In the genomic region with DNA sequence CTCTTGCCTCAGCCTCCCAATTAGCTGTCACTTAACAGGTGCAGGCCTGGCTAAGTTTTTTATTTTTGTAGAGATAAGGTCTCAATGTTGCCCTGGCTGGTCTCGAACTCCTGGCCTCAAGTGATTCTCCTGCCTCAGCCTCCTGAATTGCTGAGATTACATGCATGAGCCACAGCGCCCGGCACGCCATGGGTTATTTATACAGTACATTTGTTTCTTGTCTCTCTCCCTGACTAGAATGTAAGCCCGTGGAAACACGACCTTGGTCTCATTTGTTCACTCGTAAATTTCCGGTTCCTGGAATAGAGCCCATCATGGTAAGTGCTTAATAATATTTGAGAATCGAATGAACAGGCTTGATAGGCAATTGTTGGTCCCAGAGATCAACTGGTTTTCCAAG, we compare ENCODE assay signal across 20 cellular contexts. TPM values are rescaled to one million over a fixed set of nuclear protein-coding genes. Genes with fewer than 3 reads are reported as not detected.
DNase-seq lines count a peak whose midpoint lies in the region; ATAC-seq and TF ChIP-seq lines count a peak whose summit lies in the region.
"Had no signal": no experiment of that assay in that cellular context is flagged by ENCODE, and none has a peak within 500 bp of the region (broad histone marks: within the 10 kb centered on the region; RNA-seq: fewer than 3 reads in every experiment).

No MANE protein-coding gene starts in this region.

- peak overlapping the region; percentile 84; the same call in 1 of the 2 replicates for H3K4me2 ChIP-seq in MM.1S (ENCODE audit: low read depth, low read length)
- H3K4me2 ChIP-seq: neural progenitor cell had no signal

- 80% methylated on average over 9 of the region's 9 CpGs for WGBS in suprapubic skin

- H3K36me3 Mint-ChIP-seq in activated T-cell treated with anti-CD3 and anti-CD28 coated beads, Interleukin-2, amount 50 U/mL, for 72 hours (ENCODE audit: insufficient read depth in 2 of 2) = peaks cover 4 to 14% of the 10 kb centered on the region in 2 donors
- peaks cover 5% of the 10 kb centered on the region for H3K36me3 Mint-ChIP-seq in activated naive CD8-positive, alpha-beta T cell
- peaks cover 64% of the 10 kb centered on the region for H3K36me3 Mint-ChIP-seq in stimulated activated effector memory CD8-positive, alpha-beta T cell treated with anti-CD3 and anti-CD28 coated beads, Interleukin-12 subunit alpha, Interleukin-12 subunit beta, amount 100 ng/mL, for 72 hours

- H3K4me3 ChIP-seq in MM.1S (ENCODE audit: low read length) (no peak overlapping the region), suprapubic skin (no peak overlapping the region)
- H3K4me3 ChIP-seq: MG63, neural progenitor cell, vagina had no signal

- 0 out of 2 replicates have a peak, but pooled peaks cover 5% of the 10 kb centered on the region for H3K4me1 ChIP-seq in MM.1S (ENCODE audit: low read length)
- H3K4me1 ChIP-seq in suprapubic skin = peaks cover 10% of the 10 kb centered on the region
- H3K4me1 ChIP-seq: Caco-2 had no signal

- H3K27me3 ChIP-seq in MM.1S (replicated peaks; ENCODE audit: insufficient read depth, low read length) = no peaks in the 10 kb centered on the region
- H3K27me3 ChIP-seq in suprapubic skin = no peaks in the 10 kb centered on the region
- H3K27me3 ChIP-seq: dorsolateral prefrontal cortex, MG63, vagina had no signal

- no peak overlapping the region for H3K9ac ChIP-seq in MM.1S (ENCODE audit: low read length)
- H3K9ac ChIP-seq: neural progenitor cell had no signal

- H2AFZ ChIP-seq in MM.1S (ENCODE audit: low read length) = no peak overlapping the region
- H2AFZ ChIP-seq: neural progenitor cell had no signal

- TF ChIP-seq EP300 in suprapubic skin (IDR thresholded peaks at IDR 0.05) = no peak

- H3K9me3 Mint-ChIP-seq in activated T-cell treated with anti-CD3 and anti-CD28 coated beads, Interleukin-2, amount 50 U/mL, for 72 hours = no peaks in the 10 kb centered on the region
- no peaks in the 10 kb centered on the region for H3K9me3 Mint-ChIP-seq in activated naive CD8-positive, alpha-beta T cell (ENCODE audit: low read depth)
- H3K9me3 Mint-ChIP-seq in stimulated activated effector memory CD8-positive, alpha-beta T cell treated with anti-CD3 and anti-CD28 coated beads, Interleukin-12 subunit alpha, Interleukin-12 subunit beta, amount 100 ng/mL, for 72 hours = no peaks in the 10 kb centered on the region
- H3K9me3 Mint-ChIP-seq: H9, neural progenitor cell had no signal

- no peaks in the 10 kb centered on the region for H4K20me1 ChIP-seq in MM.1S (ENCODE audit: insufficient read depth, low read length)

- H3K9me3 ChIP-seq in MM.1S (replicated peaks; ENCODE audit: insufficient read depth, low read length) = no peaks in the 10 kb centered on the region
- H3K9me3 ChIP-seq in suprapubic skin = no peaks in the 10 kb centered on the region
- H3K9me3 ChIP-seq: Caco-2, MG63, vagina had no signal

- H3K9me2 ChIP-seq in MM.1S (replicated peaks; ENCODE audit: insufficient read depth, low read length) = no peaks in the 10 kb centered on the region

- H3K79me2 ChIP-seq in MM.1S (ENCODE audit: low read length) = peaks cover 48% of the 10 kb centered on the region

- TF ChIP-seq CTCF in MM.1S (IDR thresholded peaks at IDR 0.05; ENCODE audit: low read length) (no peak), suprapubic skin (IDR thresholded peaks at IDR 0.05) (no peak)

- no peaks in the 10 kb centered on the region for H3K27me3 Mint-ChIP-seq in activated T-cell treated with anti-CD3 and anti-CD28 coated beads, Interleukin-2, amount 50 U/mL, for 72 hours (ENCODE audit: low read depth)
- H3K27me3 Mint-ChIP-seq in activated naive CD8-positive, alpha-beta T cell = no peaks in the 10 kb centered on the region

- H3K27ac ChIP-seq in MM.1S (ENCODE audit: low read length) (no peak overlapping the region), suprapubic skin (no peak overlapping the region)
- H3K27ac ChIP-seq: dorsolateral prefrontal cortex, neural progenitor cell, vagina had no signal

- H3K27ac Mint-ChIP-seq in activated T-cell treated with anti-CD3 and anti-CD28 coated beads, Interleukin-2, amount 50 U/mL, for 72 hours = no peak overlapping the region
- H3K27ac Mint-ChIP-seq in activated naive CD8-positive, alpha-beta T cell = peak overlapping the region; percentile 72
- no peak overlapping the region for H3K27ac Mint-ChIP-seq in stimulated activated effector memory CD8-positive, alpha-beta T cell treated with anti-CD3 and anti-CD28 coated beads, Interleukin-12 subunit alpha, Interleukin-12 subunit beta, amount 100 ng/mL, for 72 hours
- H3K27ac Mint-ChIP-seq: neural progenitor cell had no signal

- H3K36me3 ChIP-seq in MM.1S (replicated peaks; ENCODE audit: insufficient read depth, low read length) (peaks cover 11% of the 10 kb centered on the region; the same call in 1 of the 2 replicates), suprapubic skin (peaks cover 21% of the 10 kb centered on the region)
- H3K36me3 ChIP-seq: neural progenitor cell, vagina had no signal

- peaks cover 39% of the 10 kb centered on the region for H3K4me1 Mint-ChIP-seq in activated T-cell treated with anti-CD3 and anti-CD28 coated beads, Interleukin-2, amount 50 U/mL, for 72 hours (ENCODE audit: low read depth)
- H3K4me1 Mint-ChIP-seq in activated naive CD8-positive, alpha-beta T cell (ENCODE audit: low read depth) = peaks cover 18% of the 10 kb centered on the region
- H3K4me1 Mint-ChIP-seq in stimulated activated effector memory CD8-positive, alpha-beta T cell treated with anti-CD3 and anti-CD28 coated beads, Interleukin-12 subunit alpha, Interleukin-12 subunit beta, amount 100 ng/mL, for 72 hours = peaks cover 25% of the 10 kb centered on the region

- peaks cover 16% of the 10 kb centered on the region for H3F3A ChIP-seq in MM.1S (ENCODE audit: insufficient read depth, low read length)

- H3K4me3 Mint-ChIP-seq in activated T-cell treated with anti-CD3 and anti-CD28 coated beads, Interleukin-2, amount 50 U/mL, for 72 hours = peak overlapping the region; percentile 34 to 98
- peak overlapping the region; percentile 98 for H3K4me3 Mint-ChIP-seq in activated naive CD8-positive, alpha-beta T cell
- peak overlapping the region; percentile 95 for H3K4me3 Mint-ChIP-seq in stimulated activated effector memory CD8-positive, alpha-beta T cell treated with anti-CD3 and anti-CD28 coated beads, Interleukin-12 subunit alpha, Interleukin-12 subunit beta, amount 100 ng/mL, for 72 hours

- TF ChIP-seq POLR2A in suprapubic skin (IDR thresholded peaks at IDR 0.05) = no peak

- no peak for DNase-seq in activated T-cell treated with anti-CD3 and anti-CD28 coated beads, Interleukin-2, amount 50 U/mL, for 72 hours
- no peak for DNase-seq in activated T-cell treated with anti-CD3 and anti-CD28 coated beads, Interleukin-2, amount 50 U/mL, for 1 hour
- DNase-seq in MM.1S (no peak), suprapubic skin (ENCODE audit: low spot score in 2 of 2) (no peak), activated gamma-delta T cell treated with Interleukin-2 at 50 U/mL for 16 hours (no peak)
- no peak for DNase-seq in stimulated activated effector memory CD8-positive, alpha-beta T cell treated with anti-CD3 and anti-CD28 coated beads, Interleukin-12 subunit alpha, Interleukin-12 subunit beta, amount 100 ng/mL, for 72 hours (ENCODE audit: low spot score in 2 of 2)
- DNase-seq: ACHN, activated gamma-delta T cell, Caco-2, dorsolateral prefrontal cortex, GF-D8, H9, MG63, NCI-H187 treated with DMSO at 0.1 percent for 48 hours, T1000 had no signal

- ATAC-seq in activated T-cell treated with anti-CD3 and anti-CD28 coated beads, Interleukin-2, amount 50 U/mL, for 72 hours (replicated peaks in 1 of 2) = no peak
- ATAC-seq in stimulated activated effector memory CD8-positive, alpha-beta T cell treated with anti-CD3 and anti-CD28 coated beads, Interleukin-12 subunit alpha, Interleukin-12 subunit beta, amount 100 ng/mL, for 72 hours = no peak
- ATAC-seq in GM18519 (IDR thresholded peaks at IDR 0.05; ENCODE audit: low FRiP score, unreplicated experiment) = no peak
- ATAC-seq: esophagus mucosa had no signal

RNA-seq across cellular contexts. Expression of a gene that starts 2.0 kb away (rescaled TPM):
- total RNA-seq in activated T-cell treated with anti-CD3 and anti-CD28 coated beads, Interleukin-2, amount 50 U/mL, for 72 hours = 10 to 100 TPM; 39.9 to 59.3 TPM
- total RNA-seq in suprapubic skin = 10 to 100 TPM in 2 of 4 donors, 1 to 10 TPM in 2; 6.1 to 14.4 (median 10.1) TPM

RNA-seq across cellular contexts. Expression of a gene that starts 16.2 kb away (rescaled TPM):
- 10 to 100 TPM; 63.1 to 67.9 TPM for total RNA-seq in activated T-cell treated with anti-CD3 and anti-CD28 coated beads, Interleukin-2, amount 50 U/mL, for 72 hours
- total RNA-seq in suprapubic skin = 10 to 100 TPM; 24.2 to 44.1 (median 30.6) TPM

RNA-seq across cellular contexts. Expression of a gene that starts 25.5 kb away (rescaled TPM):
- total RNA-seq in activated T-cell treated with anti-CD3 and anti-CD28 coated beads, Interleukin-2, amount 50 U/mL, for 72 hours = 10 to 100 TPM; 42.8 to 43.0 TPM
- total RNA-seq in suprapubic skin = 10 to 100 TPM; 19.2 to 36.4 (median 29.0) TPM

RNA-seq across cellular contexts. Expression of a gene that starts 25.8 kb away (rescaled TPM):
- 10 to 100 TPM; 77.1 to 80.9 TPM for total RNA-seq in activated T-cell treated with anti-CD3 and anti-CD28 coated beads, Interleukin-2, amount 50 U/mL, for 72 hours
- total RNA-seq in suprapubic skin = 10 to 100 TPM; 27.0 to 68.8 (median 35.3) TPM
